Comparison of ENCODE assay signal across 17 cellular contexts in genomic region chr5:125148706-125149105, GRCh38.
A peak's percentile ranks its signal among the peaks of the same experiment; 100 is the strongest.
DNase-seq lines count a peak whose midpoint lies in the region; ATAC-seq, FAIRE-seq and TF ChIP-seq lines count a peak whose summit lies in the region.
"Had no signal": no experiment of that assay in that cellular context is flagged by ENCODE, and none has a peak within 500 bp of the region (broad histone marks: within the 10 kb centered on the region; RNA-seq: fewer than 3 reads in every experiment).

No MANE protein-coding gene starts in this region.

- H3K23ac ChIP-seq in mesenchymal stem cell (ENCODE audit: low read length in 2 of 2): no peak overlapping the region

- H2BK12ac ChIP-seq in mesenchymal stem cell (ENCODE audit: low read length in 2 of 2): no peak overlapping the region

- no peak for FAIRE-seq in kidney (lab: Jason Lieb, UNC)
- no peak for FAIRE-seq in frontal cortex (lab: Jason Lieb, UNC)
- FAIRE-seq: G401.6, GM12892, HepG2 had no signal

- H3K4me3 ChIP-seq in AG10803 (ENCODE audit: low read length): no peak overlapping the region
- H3K4me3 ChIP-seq in mesenchymal stem cell (ENCODE audit: insufficient read depth in 1 of 2, low read depth in 1 of 2, low read length in 2 of 2): no peak overlapping the region
- H3K4me3 ChIP-seq in kidney (ENCODE audit: low read length in 2 of 2): no peak overlapping the region

- no peaks in the 10 kb centered on the region for H3K36me3 Mint-ChIP-seq in immature natural killer cell

- no peak overlapping the region for H2BK15ac ChIP-seq in mesenchymal stem cell (ENCODE audit: low read depth, poor library complexity, severe bottlenecking)

- no peak overlapping the region for H4K8ac ChIP-seq in mesenchymal stem cell (ENCODE audit: low read length)

- no peak overlapping the region for H3K4me3 Mint-ChIP-seq in immature natural killer cell

- peak overlapping the region in 1 of 2 experiments; percentile 24 for H3K18ac ChIP-seq in mesenchymal stem cell (ENCODE audit: low read depth in 1 of 2, low read length in 2 of 2)

- DNase-seq in AG10803 (ENCODE audit: low read depth) (peak; percentile 43), RPMI7951 (ENCODE audit: low read depth) (peak; percentile 6), fibroblast of gingiva (ENCODE audit: low read depth) (peak; percentile 63), mesenchymal stem cell (peak; percentile 50), kidney (no peak), immature natural killer cell (no peak), frontal cortex (ENCODE audit: low spot score in 2 of 2) (no peak)
- DNase-seq: 8988T, Calu3, DMS79 treated with DMSO at 0.1 percent for 48 hours, NCI-H2029, NCI-H2171 treated with DMSO at 0.1 percent for 48 hours, SIG-M5 had no signal

- no peak overlapping the region for H2BK5ac ChIP-seq in mesenchymal stem cell (ENCODE audit: low read depth, low read length, poor library complexity, severe bottlenecking)

- H4K91ac ChIP-seq in mesenchymal stem cell (ENCODE audit: low read length): no peak overlapping the region

- no peak overlapping the region for H3K9ac ChIP-seq in mesenchymal stem cell (ENCODE audit: low read length)
- no peak overlapping the region for H3K9ac ChIP-seq in kidney (ENCODE audit: low read length in 2 of 2)

- ATAC-seq in HG03469 (IDR thresholded peaks at IDR 0.05; ENCODE audit: unreplicated experiment): no peak
- ATAC-seq: HepG2 had no signal

- H3K4me2 ChIP-seq in mesenchymal stem cell (ENCODE audit: low read length, poor library complexity, severe bottlenecking): no peak overlapping the region

- no peaks in the 10 kb centered on the region for H3K9me3 Mint-ChIP-seq in immature natural killer cell

- no peak overlapping the region for H3K27ac Mint-ChIP-seq in immature natural killer cell

- H3K14ac ChIP-seq in mesenchymal stem cell (ENCODE audit: low read length in 2 of 2): no peak overlapping the region

- H3K9me3 ChIP-seq in mesenchymal stem cell (ENCODE audit: control insufficient read depth, low read length): no peaks in the 10 kb centered on the region
- H3K9me3 ChIP-seq in kidney (ENCODE audit: control insufficient read depth in 1 of 2, low read length in 2 of 2): no peaks in the 10 kb centered on the region

- H3K27ac ChIP-seq in mesenchymal stem cell (ENCODE audit: low read length, poor library complexity, severe bottlenecking) (no peak overlapping the region), kidney (ENCODE audit: low read depth in 2 of 2, low read length in 2 of 2) (no peak overlapping the region)

- intact Hi-C loops in kidney (cut with DNase I): no loop called here

- H3K36me3 ChIP-seq in mesenchymal stem cell (ENCODE audit: control insufficient read depth in 1 of 2, insufficient read depth in 2 of 2, low read depth in 1 of 2, low read length in 2 of 2): no peaks in the 10 kb centered on the region
- no peaks in the 10 kb centered on the region for H3K36me3 ChIP-seq in kidney (ENCODE audit: control insufficient read depth in 1 of 2, insufficient read depth in 2 of 2, low read length in 2 of 2)

- H3K4me1 ChIP-seq in mesenchymal stem cell (ENCODE audit: control insufficient read depth, insufficient read depth, low read depth, low read length) (no peaks in the 10 kb centered on the region), kidney (ENCODE audit: control insufficient read depth in 1 of 2, insufficient read depth in 1 of 2, low read depth in 1 of 2, low read length in 2 of 2) (no peaks in the 10 kb centered on the region)

- no peak overlapping the region for H2AK5ac ChIP-seq in mesenchymal stem cell (ENCODE audit: low read length, severe bottlenecking)

- H3K4me1 Mint-ChIP-seq in immature natural killer cell: no peaks in the 10 kb centered on the region

- no peak for TF ChIP-seq CTCF in AG10803 (conservative IDR thresholded peaks at IDR 0.05; ENCODE audit: low read length)
- no peak for TF ChIP-seq CTCF in kidney (IDR thresholded peaks at IDR 0.05; ENCODE audit: borderline replicate concordance, extremely low read depth, insufficient read depth)

- no peak overlapping the region for H3K4ac ChIP-seq in mesenchymal stem cell (ENCODE audit: low read depth in 1 of 2, low read length in 2 of 2)

- H2BK120ac ChIP-seq in mesenchymal stem cell (ENCODE audit: low read depth, low read length): no peak overlapping the region

- H3K27me3 ChIP-seq in mesenchymal stem cell (ENCODE audit: control insufficient read depth in 1 of 2, insufficient read depth in 1 of 2, low read length in 2 of 2): no peaks in the 10 kb centered on the region

- WGBS in mesenchymal stem cell: 87% methylated on average over 1 of the region's 3 CpGs

- no peak overlapping the region for H2AFZ ChIP-seq in mesenchymal stem cell (ENCODE audit: low read depth, low read length)

- H3K27me3 Mint-ChIP-seq in immature natural killer cell (ENCODE audit: low read depth in 3 of 3): no peaks in the 10 kb centered on the region

- no peaks in the 10 kb centered on the region for H3K79me1 ChIP-seq in mesenchymal stem cell (replicated peaks; ENCODE audit: low read length, poor library complexity, severe bottlenecking)

Comparison
In these comparisons a context has a peak if more than half of its experiments do, and no peak if none do; other contexts are left out.
1. DNase-seq: peak in AG10803 (single experiment), RPMI7951 (single experiment), fibroblast of gingiva (single experiment) and mesenchymal stem cell (single experiment); none in kidney (single experiment), immature natural killer cell (0 of 3) and frontal cortex (0 of 2).